1 cellular context compared by ENCODE assay signal in genomic region chr6:46772754-46773153, GRCh38.
TF ChIP-seq lines count a peak whose summit lies in the region.

No MANE protein-coding gene starts in this region.

TF ChIP-seq in GM12878, 131 proteins besides CTCF, POLR2A, EP300 and RAD21:
- TF ChIP-seq YBX1 (IDR thresholded peaks at IDR 0.05) = no peak
- TF ChIP-seq SPI1 (IDR thresholded peaks at IDR 0.05; ENCODE audit: borderline replicate concordance, insufficient read depth, low read depth, low read length) = peak; percentile 47; the same call in 1 of the 2 replicates
- TF ChIP-seq RUNX3 (IDR thresholded peaks at IDR 0.05; ENCODE audit: low read length) = peak; percentile 7; the same call in 1 of the 2 replicates
- TF ChIP-seq USF2 (IDR thresholded peaks at IDR 0.05; ENCODE audit: borderline replicate concordance, low read depth, low read length) = no peak
